In the genomic region with DNA sequence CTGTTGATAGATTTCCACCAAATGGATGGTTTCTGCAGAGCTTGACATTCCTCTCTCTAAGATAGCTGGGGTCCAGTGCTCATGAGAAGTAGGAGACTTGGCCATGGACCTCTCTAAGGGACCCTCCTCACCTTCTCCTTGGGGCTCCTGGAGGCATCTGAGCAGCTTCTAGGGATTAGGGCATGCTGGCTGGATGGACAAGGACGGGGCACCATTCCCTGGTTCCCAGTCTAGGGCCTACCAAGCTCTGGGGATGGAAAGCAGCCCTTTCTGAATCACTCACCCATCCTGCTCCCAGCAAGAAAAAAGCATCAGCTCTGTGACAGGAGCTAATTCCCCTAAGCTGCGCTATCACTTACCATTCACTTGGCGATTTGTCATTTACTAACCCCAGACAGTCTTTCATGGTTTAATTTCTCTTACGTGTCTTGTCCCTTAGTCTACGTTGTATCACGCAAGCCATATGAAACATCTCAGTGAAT, we compare ENCODE assay signal across 15 cellular contexts. TPM values are rescaled to one million over a fixed set of nuclear protein-coding genes. Genes with fewer than 3 reads are reported as not detected.
DNase-seq lines count a peak whose midpoint lies in the region; ATAC-seq, FAIRE-seq and TF ChIP-seq lines count a peak whose summit lies in the region.
"Had no signal": no experiment of that assay in that cellular context is flagged by ENCODE, and none has a peak within 500 bp of the region (broad histone marks: within the 10 kb centered on the region; RNA-seq: fewer than 3 reads in every experiment).

No MANE protein-coding gene starts in this region.

- H3K9me3 ChIP-seq in A549: no peaks in the 10 kb centered on the region
- no peaks in the 10 kb centered on the region for H3K9me3 ChIP-seq in PC-3 (ENCODE audit: low read length)
- H3K9me3 ChIP-seq in fibroblast of lung (ENCODE audit: control insufficient read depth, insufficient read depth, low read depth, low read length): no peaks in the 10 kb centered on the region

- no peak for FAIRE-seq in A549 (lab: Jason Lieb, UNC)
- FAIRE-seq: D721Med, islet of Langerhans had no signal

- TF ChIP-seq CTCF in A549 (IDR thresholded peaks at IDR 0.05) (no peak), PC-3 (conservative IDR thresholded peaks at IDR 0.05; ENCODE audit: low read depth, low read length) (no peak), fibroblast of lung (conservative IDR thresholded peaks at IDR 0.05 in 1 of 2, IDR thresholded peaks at IDR 0.05 in 1 of 2; ENCODE audit: low read depth in 1 of 2, low read length in 2 of 2) (no peak), omental fat pad (IDR thresholded peaks at IDR 0.05) (no peak)

- H3K4me1 ChIP-seq in A549 (peaks cover 23% of the 10 kb centered on the region), PC-3 (ENCODE audit: insufficient read depth, low read length) (peaks cover 38% of the 10 kb centered on the region), fibroblast of lung (ENCODE audit: control insufficient read depth, extremely low read depth, insufficient read depth, low read length) (peaks cover 14% of the 10 kb centered on the region)

- H3K4me3 ChIP-seq in A549 (no peak overlapping the region), PC-3 (ENCODE audit: low read length) (no peak overlapping the region), fibroblast of lung (replicated peaks in 1 of 4; ENCODE audit: control extremely low read depth in 1 of 4, insufficient read depth in 1 of 4, low read depth in 3 of 4, low read length in 4 of 4) (no peak overlapping the region)

- CTCF ChIA-PET in A549 (lab: Yijun Ruan, JAX) (interaction anchor here (1.7 to 3.3 kb wide), 7 partner anchors 8 to 200 kb away, joined by 4 to 15 read pairs (median 10); no protein-coding TSS in a partner anchor), PC-3 (lab: Charles Lee) (interaction anchor here (0.5 to 1.0 kb wide), 2 partner anchors 109 to 200 kb away, joined by 3 read pairs; no protein-coding TSS in a partner anchor)

- H3K79me2 ChIP-seq in PC-3 (ENCODE audit: low read length): no peaks in the 10 kb centered on the region
- no peaks in the 10 kb centered on the region for H3K79me2 ChIP-seq in fibroblast of lung (ENCODE audit: control insufficient read depth, insufficient read depth, low read length)

- no peak for TF ChIP-seq RAD21 in A549 (conservative IDR thresholded peaks at IDR 0.05 in 1 of 2, IDR thresholded peaks at IDR 0.05 in 1 of 2)

- TF ChIP-seq POLR2A in A549 (IDR thresholded peaks at IDR 0.05; ENCODE audit: low read length): no peak

- no peaks in the 10 kb centered on the region for H3F3A ChIP-seq in PC-3 (ENCODE audit: low read length, unreplicated experiment)

- H3K9me2 ChIP-seq in PC-3 (replicated peaks; ENCODE audit: low read length): no peaks in the 10 kb centered on the region

- H3K4me2 ChIP-seq in A549 (peak overlapping the region; percentile 65), PC-3 (ENCODE audit: low read length) (peak overlapping the region; percentile 68), fibroblast of lung (ENCODE audit: extremely low read depth, insufficient read depth, low read length) (peak overlapping the region; percentile 58)

- TF ChIP-seq EP300 in A549 (IDR thresholded peaks at IDR 0.05): no peak

- no TSS peak for BruUV-seq in PC-3 (replicated peaks; lab: Mats Ljungman, UMichigan)

- H2AFZ ChIP-seq in PC-3 (ENCODE audit: low read length): no peak overlapping the region
- H2AFZ ChIP-seq in fibroblast of lung (ENCODE audit: low read length): no peak overlapping the region

- H4K20me1 ChIP-seq in PC-3 (ENCODE audit: low read length) (no peaks in the 10 kb centered on the region), fibroblast of lung (ENCODE audit: control insufficient read depth, extremely low read depth, insufficient read depth, low read length) (no peaks in the 10 kb centered on the region)

- H3K27me3 ChIP-seq in PC-3 (ENCODE audit: low read length): no peaks in the 10 kb centered on the region
- H3K27me3 ChIP-seq in fibroblast of lung (ENCODE audit: control insufficient read depth, insufficient read depth, low read length): no peaks in the 10 kb centered on the region

- POLR2A ChIA-PET in A549 (lab: Yijun Ruan, JAX) (interaction anchor here (0.6 to 1.1 kb wide), 3 partner anchors 8 to 386 kb away, joined by 3 to 5 read pairs (median 4); a partner anchor contains a TSS), PC-3 (lab: Charles Lee; ENCODE audit: unreplicated experiment) (interaction anchor here (0.5 to 0.6 kb wide), 2 partner anchors 79 to 605 kb away, joined by 3 to 4 read pairs; no protein-coding TSS in a partner anchor)

- WGBS in A549 (ENCODE audit: missing lambda C conversion rate): 80% methylated on average over 6 of the region's 6 CpGs

- DNase-seq in A549 (ENCODE audit: low read depth in 1 of 2, low spot score in 1 of 2) (no peak), PC-3 (no peak), fibroblast of lung (ENCODE audit: low read depth in 2 of 2) (no peak), omental fat pad (ENCODE audit: low spot score) (no peak), NCI-H69 (lab: John Stamatoyannopoulos, UW) (no peak)
- no peak for DNase-seq in stimulated activated naive CD4-positive, alpha-beta T cell (lab: John Stamatoyannopoulos, UW)
- no peak for DNase-seq in stimulated activated CD4-positive, alpha-beta T cell treated with anti-CD3 and anti-CD28 coated beads, Interleukin-4, amount 100 ng/mL, for 24 hours
- DNase-seq: activated CD4-positive, CD25-positive, alpha-beta regulatory T cell; cerebellar nuclear complex; Karpas-422; natural killer cell; NCI-H187 had no signal

- intact Hi-C loops in PC-3 (cut with micrococcal nuclease): no loop called here

- H3K36me3 ChIP-seq in PC-3 (ENCODE audit: low read depth, low read length): no peaks in the 10 kb centered on the region
- H3K36me3 ChIP-seq in fibroblast of lung (ENCODE audit: control insufficient read depth, insufficient read depth, low read length): no peaks in the 10 kb centered on the region

- H3K9ac ChIP-seq in PC-3 (ENCODE audit: low read length) (no peak overlapping the region), fibroblast of lung (ENCODE audit: insufficient read depth, low read length) (no peak overlapping the region)

- peak overlapping the region in 1 of 2 experiments; percentile 43; a peak in 1 of 6 replicates for H3K27ac ChIP-seq in A549
- H3K27ac ChIP-seq in PC-3 (ENCODE audit: low read length): peak overlapping the region; percentile 58
- no peak overlapping the region for H3K27ac ChIP-seq in fibroblast of lung (ENCODE audit: insufficient read depth, low read length)

- ATAC-seq in A549: peak in 1 of 2 experiments; percentile 33; a peak in 3 of 6 replicates
- peak; percentile 35; the same call in 1 of the 2 replicates for ATAC-seq in PC-3
- peak; percentile 11 for ATAC-seq in omental fat pad (ENCODE audit: low FRiP score)
- no peak for ATAC-seq in HG03469 (IDR thresholded peaks at IDR 0.05; ENCODE audit: unreplicated experiment)
- ATAC-seq: natural killer cell had no signal

TF ChIP-seq in A549, 52 proteins besides CTCF, POLR2A, EP300 and RAD21:
- TF ChIP-seq FOSL2 (IDR thresholded peaks at IDR 0.05): no peak
- TF ChIP-seq FOSL2 (CRISPR knock-in tag; IDR thresholded peaks at IDR 0.05): 0 out of 2 replicates have a peak, but pooled peaks have one; percentile 1
- no peak for TF ChIP-seq PHF8 (IDR thresholded peaks at IDR 0.05; ENCODE audit: borderline replicate concordance, low read depth)

RNA-seq across cellular contexts. Expression of a gene that starts 39.5 kb away (rescaled TPM):
- polyA plus RNA-seq in A549 (2011; rRNA removed) (0.01 TPM in 2 replicates), A549 (2017; fragmentation: RNase III; extraction: RNeasy Plus Mini Kit Qiagen cat#74134 plus additional on column Dnase treatment) (not detected in 3 replicates), fibroblast of lung (0.15 and 0.21 TPM in 2 replicates)
- polyA plus RNA-seq in A549 (2012; cell fraction: cytosol; rRNA removed): under 0.01 TPM in 1 of 2 replicates, not detected in the other
- polyA plus RNA-seq in A549 (2012; cell fraction: nucleus; rRNA removed): 0.01 TPM in 1 of 2 replicates, not detected in the other
- 0.04 TPM in 1 of 2 replicates, not detected in the other for polyA minus RNA-seq in A549 (2011; rRNA and poly(A)+ RNA removed)
- total RNA-seq in PC-3 (2014; rRNA removed) (not detected in 2 replicates), fibroblast of lung (0.26 and 1.7 TPM in 2 replicates), omental fat pad (1,000 to 10,000 TPM in 1 of 4 donors, 100 to 1,000 TPM in 2, 10 to 100 TPM in 1; 78.4 to 1,203 (median 422) TPM)
- 0.19 and 0.43 TPM in 2 replicates for polyA plus RNA-seq in fibroblast of lung (2012)
- polyA minus RNA-seq in fibroblast of lung (ENCODE audit: low replicate concordance): 1.2 and 2.6 TPM in 2 replicates

Comparison
In these comparisons a context has a peak if more than half of its experiments do, and no peak if none do; other contexts are left out.
1. RNA of a gene that starts 39.5 kb away (total RNA-seq): 78.4 to 1,203 TPM in omental fat pad; 0.26 to 1.7 TPM in fibroblast of lung and not detected in PC-3; every median in the first group is over 10 times any median in the second.
2. Peak in every context shown above with its lines, with median percentiles within 50 percentile points of each other: H3K4me2 ChIP-seq.